1 cellular context compared by ENCODE assay signal in genomic region chr6:37033255-37033654, GRCh38.
A peak's percentile ranks its signal among the peaks of the same experiment; 100 is the strongest.
TF ChIP-seq lines count a peak whose summit lies in the region.

No MANE protein-coding gene starts in this region.

TF ChIP-seq in HEK293, 187 proteins besides CTCF, POLR2A, EP300 and RAD21 (continued from another document):
- no peak for TF ChIP-seq ZNF639 (tag by site-specific recombination; IDR thresholded peaks at IDR 0.05)
- TF ChIP-seq ZNF645 (tag by site-specific recombination; IDR thresholded peaks at IDR 0.05), result no peak
- TF ChIP-seq ZNF239 (tag by site-specific recombination; IDR thresholded peaks at IDR 0.05), result no peak
- no peak for TF ChIP-seq ZNF585B (tag by site-specific recombination; IDR thresholded peaks at IDR 0.05)
- no peak for TF ChIP-seq ZNF391 (tag by site-specific recombination; IDR thresholded peaks at IDR 0.05; ENCODE audit: borderline replicate concordance, low read depth)
- no peak for TF ChIP-seq SCRT1 (tag by site-specific recombination; IDR thresholded peaks at IDR 0.05; ENCODE audit: borderline replicate concordance)
- no peak for TF ChIP-seq ZNF248 (tag by site-specific recombination; IDR thresholded peaks at IDR 0.05)
- no peak for TF ChIP-seq RBAK (tag by site-specific recombination; IDR thresholded peaks at IDR 0.05)
- no peak for TF ChIP-seq AEBP2 (tag by site-specific recombination; IDR thresholded peaks at IDR 0.05; ENCODE audit: borderline replicate concordance)
- TF ChIP-seq MYNN (tag by site-specific recombination; IDR thresholded peaks at IDR 0.05; ENCODE audit: borderline replicate concordance), result no peak
- TF ChIP-seq PRDM1 (tag by site-specific recombination; IDR thresholded peaks at IDR 0.05), result 0 out of 2 replicates have a peak, but pooled peaks have one; percentile 26
- TF ChIP-seq SP7 (tag by site-specific recombination; IDR thresholded peaks at IDR 0.05), result 0 out of 2 replicates have a peak, but pooled peaks have one; percentile 28
- TF ChIP-seq PRDM4 (tag by site-specific recombination; IDR thresholded peaks at IDR 0.05), result no peak
- no peak for TF ChIP-seq ZBTB21 (tag by site-specific recombination; IDR thresholded peaks at IDR 0.05)
- no peak for TF ChIP-seq EGR2 (tag by site-specific recombination; IDR thresholded peaks at IDR 0.05; ENCODE audit: low read depth)
